Comparison of ENCODE assay signal across 14 cellular contexts in genomic region chr4:130043796-130044195, GRCh38.
DNase-seq lines count a peak whose midpoint lies in the region; ATAC-seq and TF ChIP-seq lines count a peak whose summit lies in the region.
"Had no signal": no experiment of that assay in that cellular context is flagged by ENCODE, and none has a peak within 500 bp of the region (broad histone marks: within the 10 kb centered on the region; RNA-seq: fewer than 3 reads in every experiment).

No MANE protein-coding gene starts in this region.

- H3K9me3 ChIP-seq in mesenchymal stem cell (ENCODE audit: control insufficient read depth, low read length) (no peaks in the 10 kb centered on the region), ovary (no peaks in the 10 kb centered on the region)

- no peak overlapping the region for H2AFZ ChIP-seq in mesenchymal stem cell (ENCODE audit: low read depth, low read length)

- ATAC-seq in GM18873 (IDR thresholded peaks at IDR 0.05; ENCODE audit: low FRiP score, unreplicated experiment) (peak; percentile 88), HG02759 (IDR thresholded peaks at IDR 0.05; ENCODE audit: unreplicated experiment) (peak; percentile 90), Right ventricle myocardium superior (ENCODE audit: poor library complexity) (no peak)
- ATAC-seq: stimulated activated effector memory CD8-positive, alpha-beta T cell treated with anti-CD3 and anti-CD28 coated beads, Interleukin-12 subunit alpha, Interleukin-12 subunit beta, amount 100 ng/mL, for 72 hours had no signal

- H3K4me1 ChIP-seq in mesenchymal stem cell (ENCODE audit: control insufficient read depth, insufficient read depth, low read depth, low read length) (peaks cover 3% of the 10 kb centered on the region), ovary (ENCODE audit: insufficient read depth) (no peaks in the 10 kb centered on the region)

- H4K91ac ChIP-seq in mesenchymal stem cell (ENCODE audit: low read length), result no peak overlapping the region

- no peak overlapping the region for H2BK12ac ChIP-seq in mesenchymal stem cell (ENCODE audit: low read length in 2 of 2)

- H3K27me3 ChIP-seq in mesenchymal stem cell (ENCODE audit: control insufficient read depth in 1 of 2, insufficient read depth in 1 of 2, low read length in 2 of 2) (no peaks in the 10 kb centered on the region), ovary (no peaks in the 10 kb centered on the region)

- H3K18ac ChIP-seq in mesenchymal stem cell (ENCODE audit: low read depth in 1 of 2, low read length in 2 of 2), result no peak overlapping the region

- H2BK120ac ChIP-seq in mesenchymal stem cell (ENCODE audit: low read depth, low read length), result no peak overlapping the region

- H4K8ac ChIP-seq in mesenchymal stem cell (ENCODE audit: low read length), result no peak overlapping the region

- no peak overlapping the region for H3K4ac ChIP-seq in mesenchymal stem cell (ENCODE audit: low read depth in 1 of 2, low read length in 2 of 2)

- H2BK5ac ChIP-seq in mesenchymal stem cell (ENCODE audit: low read depth, low read length, poor library complexity, severe bottlenecking), result no peak overlapping the region

- H3K9ac ChIP-seq in mesenchymal stem cell (ENCODE audit: low read length), result no peak overlapping the region

- H3K4me2 ChIP-seq in mesenchymal stem cell (ENCODE audit: low read length, poor library complexity, severe bottlenecking), result no peak overlapping the region

- DNase-seq in RPMI7951 (ENCODE audit: low read depth) (peak; percentile 29), mesenchymal stem cell (peak; percentile 4), ovary (no peak), Right ventricle myocardium superior (no peak)
- no peak for DNase-seq in activated CD4-positive, alpha-beta T cell treated with anti-CD3 and anti-CD28 coated beads, Interleukin-2, amount 50 U/mL, for 48 hours
- DNase-seq in stimulated activated CD8-positive, alpha-beta memory T cell treated with anti-CD3 and anti-CD28 coated beads, Interleukin-4, amount 100 ng/mL, for 48 hours, result no peak
- DNase-seq: anterior cingulate cortex, COR-L47, NCI-H187 treated with DMSO at 0.1 percent for 48 hours had no signal

- no peaks in the 10 kb centered on the region for H3K36me3 ChIP-seq in mesenchymal stem cell (ENCODE audit: control insufficient read depth in 1 of 2, insufficient read depth in 2 of 2, low read depth in 1 of 2, low read length in 2 of 2)
- H3K36me3 ChIP-seq in ovary, result no peaks in the 10 kb centered on the region

- intact Hi-C loops in ovary (cut with DNase I), result no loop called here
- intact Hi-C loops in Right ventricle myocardium superior (cut with DNase I), result no loop called here

- H3K4me3 ChIP-seq in mesenchymal stem cell (ENCODE audit: insufficient read depth in 1 of 2, low read depth in 1 of 2, low read length in 2 of 2) (no peak overlapping the region), ovary (no peak overlapping the region)
- H3K4me3 ChIP-seq: skin epidermis had no signal

- no peak for TF ChIP-seq CTCF in ovary (IDR thresholded peaks at IDR 0.05)

- H2AK5ac ChIP-seq in mesenchymal stem cell (ENCODE audit: low read length, severe bottlenecking), result no peak overlapping the region

- no peaks in the 10 kb centered on the region for H3K79me1 ChIP-seq in mesenchymal stem cell (replicated peaks; ENCODE audit: low read length, poor library complexity, severe bottlenecking)

- H3K27ac ChIP-seq in mesenchymal stem cell (ENCODE audit: low read length, poor library complexity, severe bottlenecking), result peak overlapping the region; percentile 64
- no peak overlapping the region for H3K27ac ChIP-seq in ovary
- H3K27ac ChIP-seq: epithelial cell of prostate, skin epidermis had no signal

- no peak overlapping the region for H3K23ac ChIP-seq in mesenchymal stem cell (ENCODE audit: low read length in 2 of 2)

- no peak for TF ChIP-seq EP300 in ovary (IDR thresholded peaks at IDR 0.05)

- H2BK15ac ChIP-seq in mesenchymal stem cell (ENCODE audit: low read depth, poor library complexity, severe bottlenecking), result no peak overlapping the region

- no CpG with 5 or more reads among the region's 1 CpG for WGBS in mesenchymal stem cell
- 60 to 66% (median 64%) methylated on average over 1 of the region's 1 CpG for WGBS in ovary, 3 donors

- TF ChIP-seq POLR2A in ovary (IDR thresholded peaks at IDR 0.05), result no peak

- H3K14ac ChIP-seq in mesenchymal stem cell (ENCODE audit: low read length in 2 of 2), result no peak overlapping the region

Comparison
In these comparisons a context has a peak if more than half of its experiments do, and no peak if none do; other contexts are left out.
1. DNase-seq: peak in RPMI7951 (single experiment) and mesenchymal stem cell (single experiment); none in ovary (0 of 5), Right ventricle myocardium superior (single experiment), activated CD4-positive, alpha-beta T cell treated with anti-CD3 and anti-CD28 coated beads, Interleukin-2, amount 50 U/mL, for 48 hours (0 of 2) and stimulated activated CD8-positive, alpha-beta memory T cell treated with anti-CD3 and anti-CD28 coated beads, Interleukin-4, amount 100 ng/mL, for 48 hours (single experiment).